Comparison of ENCODE assay signal across 10 cellular contexts in genomic region chr3:115986555-115987207, GRCh38.
DNase-seq lines count a peak whose midpoint lies in the region; ATAC-seq, FAIRE-seq and TF ChIP-seq lines count a peak whose summit lies in the region.
"Had no signal": no experiment of that assay in that cellular context is flagged by ENCODE, and none has a peak within 500 bp of the region (broad histone marks: within the 10 kb centered on the region; RNA-seq: fewer than 3 reads in every experiment).

No MANE protein-coding gene starts in this region.

- H3K4me1 ChIP-seq in GM23338 (ENCODE audit: insufficient read depth): peaks cover 31% of the 10 kb centered on the region
- no peaks in the 10 kb centered on the region for H3K4me1 ChIP-seq in hepatocyte (ENCODE audit: insufficient read depth)

- H3K27ac Mint-ChIP-seq in GM23338: no peak overlapping the region
- no peak overlapping the region for H3K27ac Mint-ChIP-seq in activated CD8-positive, alpha-beta memory T cell treated with anti-CD3 and anti-CD28 coated beads, Interleukin-2, amount 10 ng/mL, durations not matched to agents 7 days and 5 days
- H3K27ac Mint-ChIP-seq: activated CD4-positive, alpha-beta T cell treated with anti-CD3 and anti-CD28 coated beads for 36 hours had no signal

- TF ChIP-seq CTCF in GM23338 (conservative IDR thresholded peaks at IDR 0.05; ENCODE audit: low read depth in 2 of 2) (peak; percentile 72 to 82), hepatocyte (IDR thresholded peaks at IDR 0.05; ENCODE audit: poor library complexity) (peak; percentile 28)

- no peaks in the 10 kb centered on the region for H3K9me3 ChIP-seq in hepatocyte (ENCODE audit: low read depth)

- ATAC-seq in GM23338 (peak; percentile 84), GM21515 (IDR thresholded peaks at IDR 0.05; ENCODE audit: unreplicated experiment) (no peak)
- no peak for ATAC-seq in activated CD8-positive, alpha-beta memory T cell treated with anti-CD3 and anti-CD28 coated beads, Interleukin-2, amount 10 ng/mL, durations not matched to agents 7 days and 5 days
- ATAC-seq: activated CD4-positive, alpha-beta T cell treated with anti-CD3 and anti-CD28 coated beads for 36 hours had no signal

- FAIRE-seq in frontal cortex (lab: Jason Lieb, UNC): no peak
- FAIRE-seq: endothelial cell of umbilical vein had no signal

- no peak overlapping the region for H3K27ac ChIP-seq in GM23338 (ENCODE audit: low read depth)
- H3K27ac ChIP-seq in hepatocyte: no peak overlapping the region

- H4K20me1 ChIP-seq in GM23338 (replicated peaks; ENCODE audit: insufficient read depth) (no peaks in the 10 kb centered on the region), hepatocyte (ENCODE audit: insufficient read depth, poor library complexity, severe bottlenecking) (no peaks in the 10 kb centered on the region)

- peaks cover 41% of the 10 kb centered on the region for H3K4me1 Mint-ChIP-seq in GM23338
- H3K4me1 Mint-ChIP-seq in activated CD8-positive, alpha-beta memory T cell treated with anti-CD3 and anti-CD28 coated beads, Interleukin-2, amount 10 ng/mL, durations not matched to agents 7 days and 5 days: no peaks in the 10 kb centered on the region
- H3K4me1 Mint-ChIP-seq: activated CD4-positive, alpha-beta T cell treated with anti-CD3 and anti-CD28 coated beads for 36 hours had no signal

- H3K79me2 ChIP-seq in GM23338 (replicated peaks; ENCODE audit: insufficient read depth): no peaks in the 10 kb centered on the region
- no peaks in the 10 kb centered on the region for H3K79me2 ChIP-seq in hepatocyte

- CTCF ChIA-PET in activated CD8-positive, alpha-beta memory T cell treated with anti-CD3 and anti-CD28 coated beads, Interleukin-2, amount 10 ng/mL, durations not matched to agents 7 days and 5 days (lab: Charles Lee): no interaction called here

- no peak overlapping the region for H3K4me3 Mint-ChIP-seq in GM23338
- no peak overlapping the region for H3K4me3 Mint-ChIP-seq in activated CD8-positive, alpha-beta memory T cell treated with anti-CD3 and anti-CD28 coated beads, Interleukin-2, amount 10 ng/mL, durations not matched to agents 7 days and 5 days
- H3K4me3 Mint-ChIP-seq: activated CD4-positive, alpha-beta T cell treated with anti-CD3 and anti-CD28 coated beads for 36 hours had no signal

- H3F3A ChIP-seq in GM23338 (replicated peaks; ENCODE audit: low read depth): no peaks in the 10 kb centered on the region

- peaks cover 1% of the 10 kb centered on the region for H3K27me3 Mint-ChIP-seq in GM23338 (ENCODE audit: insufficient read depth, low read depth, poor library complexity)
- H3K27me3 Mint-ChIP-seq in activated CD8-positive, alpha-beta memory T cell treated with anti-CD3 and anti-CD28 coated beads, Interleukin-2, amount 10 ng/mL, durations not matched to agents 7 days and 5 days: peaks cover 3% of the 10 kb centered on the region

- H2AFZ ChIP-seq in GM23338 (peak overlapping the region; percentile 5; the same call in 1 of the 2 replicates), hepatocyte (no peak overlapping the region)

- H3K36me3 ChIP-seq in GM23338 (ENCODE audit: insufficient read depth) (no peaks in the 10 kb centered on the region), hepatocyte (replicated peaks; ENCODE audit: insufficient read depth, low read depth) (no peaks in the 10 kb centered on the region)

- 94% methylated on average over 2 of the region's 2 CpGs for WGBS in hepatocyte (ENCODE audit: low lambda C conversion rate, missing lambda C conversion rate)

- peak; percentile 30 for DNase-seq in COLO829 (ENCODE audit: low spot score)
- DNase-seq in GM23338 (ENCODE audit: low spot score): peak; percentile 80
- peak; percentile 60 for DNase-seq in RKO (ENCODE audit: low spot score)
- DNase-seq in hepatocyte (ENCODE audit: low spot score): peak; percentile 32
- DNase-seq in stimulated activated CD4-positive, alpha-beta T cell treated with anti-CD3 and anti-CD28 coated beads, Interleukin-4, amount 100 ng/mL, for 24 hours: no peak
- DNase-seq in frontal cortex (ENCODE audit: low spot score in 2 of 2): no peak
- no peak for DNase-seq in activated CD8-positive, alpha-beta memory T cell treated with anti-CD3 and anti-CD28 coated beads, Interleukin-2, amount 10 ng/mL, durations not matched to agents 7 days and 5 days
- DNase-seq: activated CD4-positive, alpha-beta T cell treated with anti-CD3 and anti-CD28 coated beads for 36 hours had no signal

- H3K9me2 ChIP-seq in GM23338 (ENCODE audit: insufficient read depth) (no peaks in the 10 kb centered on the region), hepatocyte (replicated peaks; ENCODE audit: insufficient read depth) (no peaks in the 10 kb centered on the region)

- no peaks in the 10 kb centered on the region for H3K36me3 Mint-ChIP-seq in GM23338 (ENCODE audit: low read depth)
- H3K36me3 Mint-ChIP-seq in activated CD8-positive, alpha-beta memory T cell treated with anti-CD3 and anti-CD28 coated beads, Interleukin-2, amount 10 ng/mL, durations not matched to agents 7 days and 5 days: no peaks in the 10 kb centered on the region

- peak overlapping the region; percentile 22 for H3K4me2 ChIP-seq in GM23338
- H3K4me2 ChIP-seq in hepatocyte: no peak overlapping the region

- H3K27me3 ChIP-seq in GM23338 (ENCODE audit: insufficient read depth) (no peaks in the 10 kb centered on the region), hepatocyte (no peaks in the 10 kb centered on the region)

- no peaks in the 10 kb centered on the region for H3K9me3 Mint-ChIP-seq in GM23338
- no peaks in the 10 kb centered on the region for H3K9me3 Mint-ChIP-seq in activated CD8-positive, alpha-beta memory T cell treated with anti-CD3 and anti-CD28 coated beads, Interleukin-2, amount 10 ng/mL, durations not matched to agents 7 days and 5 days (ENCODE audit: low read depth)

- H3K4me3 ChIP-seq in GM23338 (no peak overlapping the region), hepatocyte (no peak overlapping the region)

TF ChIP-seq in GM23338, 12 proteins besides CTCF, POLR2A, EP300 and RAD21:
- TF ChIP-seq, protein P1, sequence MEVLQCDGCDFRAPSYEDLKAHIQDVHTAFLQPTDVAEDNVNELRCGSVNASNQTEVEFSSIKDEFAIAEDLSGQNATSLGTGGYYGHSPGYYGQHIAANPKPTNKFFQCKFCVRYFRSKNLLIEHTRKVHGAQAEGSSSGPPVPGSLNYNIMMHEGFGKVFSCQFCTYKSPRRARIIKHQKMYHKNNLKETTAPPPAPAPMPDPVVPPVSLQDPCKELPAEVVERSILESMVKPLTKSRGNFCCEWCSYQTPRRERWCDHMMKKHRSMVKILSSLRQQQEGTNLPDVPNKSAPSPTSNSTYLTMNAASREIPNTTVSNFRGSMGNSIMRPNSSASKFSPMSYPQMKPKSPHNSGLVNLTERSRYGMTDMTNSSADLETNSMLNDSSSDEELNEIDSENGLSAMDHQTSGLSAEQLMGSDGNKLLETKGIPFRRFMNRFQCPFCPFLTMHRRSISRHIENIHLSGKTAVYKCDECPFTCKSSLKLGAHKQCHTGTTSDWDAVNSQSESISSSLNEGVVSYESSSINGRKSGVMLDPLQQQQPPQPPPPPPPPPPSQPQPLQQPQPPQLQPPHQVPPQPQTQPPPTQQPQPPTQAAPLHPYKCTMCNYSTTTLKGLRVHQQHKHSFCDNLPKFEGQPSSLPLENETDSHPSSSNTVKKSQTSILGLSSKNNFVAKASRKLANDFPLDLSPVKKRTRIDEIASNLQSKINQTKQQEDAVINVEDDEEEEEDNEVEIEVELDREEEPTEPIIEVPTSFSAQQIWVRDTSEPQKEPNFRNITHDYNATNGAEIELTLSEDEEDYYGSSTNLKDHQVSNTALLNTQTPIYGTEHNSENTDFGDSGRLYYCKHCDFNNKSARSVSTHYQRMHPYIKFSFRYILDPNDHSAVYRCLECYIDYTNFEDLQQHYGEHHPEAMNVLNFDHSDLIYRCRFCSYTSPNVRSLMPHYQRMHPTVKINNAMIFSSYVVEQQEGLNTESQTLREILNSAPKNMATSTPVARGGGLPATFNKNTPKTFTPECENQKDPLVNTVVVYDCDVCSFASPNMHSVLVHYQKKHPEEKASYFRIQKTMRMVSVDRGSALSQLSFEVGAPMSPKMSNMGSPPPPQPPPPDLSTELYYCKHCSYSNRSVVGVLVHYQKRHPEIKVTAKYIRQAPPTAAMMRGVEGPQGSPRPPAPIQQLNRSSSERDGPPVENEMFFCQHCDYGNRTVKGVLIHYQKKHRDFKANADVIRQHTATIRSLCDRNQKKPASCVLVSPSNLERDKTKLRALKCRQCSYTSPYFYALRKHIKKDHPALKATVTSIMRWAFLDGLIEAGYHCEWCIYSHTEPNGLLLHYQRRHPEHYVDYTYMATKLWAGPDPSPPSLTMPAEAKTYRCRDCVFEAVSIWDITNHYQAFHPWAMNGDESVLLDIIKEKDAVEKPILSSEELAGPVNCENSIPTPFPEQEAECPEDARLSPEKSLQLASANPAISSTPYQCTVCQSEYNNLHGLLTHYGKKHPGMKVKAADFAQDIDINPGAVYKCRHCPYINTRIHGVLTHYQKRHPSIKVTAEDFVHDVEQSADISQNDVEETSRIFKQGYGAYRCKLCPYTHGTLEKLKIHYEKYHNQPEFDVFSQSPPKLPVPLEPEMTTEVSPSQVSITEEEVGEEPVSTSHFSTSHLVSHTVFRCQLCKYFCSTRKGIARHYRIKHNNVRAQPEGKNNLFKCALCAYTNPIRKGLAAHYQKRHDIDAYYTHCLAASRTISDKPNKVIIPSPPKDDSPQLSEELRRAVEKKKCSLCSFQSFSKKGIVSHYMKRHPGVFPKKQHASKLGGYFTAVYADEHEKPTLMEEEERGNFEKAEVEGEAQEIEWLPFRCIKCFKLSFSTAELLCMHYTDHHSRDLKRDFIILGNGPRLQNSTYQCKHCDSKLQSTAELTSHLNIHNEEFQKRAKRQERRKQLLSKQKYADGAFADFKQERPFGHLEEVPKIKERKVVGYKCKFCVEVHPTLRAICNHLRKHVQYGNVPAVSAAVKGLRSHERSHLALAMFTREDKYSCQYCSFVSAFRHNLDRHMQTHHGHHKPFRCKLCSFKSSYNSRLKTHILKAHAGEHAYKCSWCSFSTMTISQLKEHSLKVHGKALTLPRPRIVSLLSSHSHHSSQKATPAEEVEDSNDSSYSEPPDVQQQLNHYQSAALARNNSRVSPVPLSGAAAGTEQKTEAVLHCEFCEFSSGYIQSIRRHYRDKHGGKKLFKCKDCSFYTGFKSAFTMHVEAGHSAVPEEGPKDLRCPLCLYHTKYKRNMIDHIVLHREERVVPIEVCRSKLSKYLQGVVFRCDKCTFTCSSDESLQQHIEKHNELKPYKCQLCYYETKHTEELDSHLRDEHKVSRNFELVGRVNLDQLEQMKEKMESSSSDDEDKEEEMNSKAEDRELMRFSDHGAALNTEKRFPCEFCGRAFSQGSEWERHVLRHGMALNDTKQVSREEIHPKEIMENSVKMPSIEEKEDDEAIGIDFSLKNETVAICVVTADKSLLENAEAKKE (CRISPR knock-in tag; IDR thresholded peaks at IDR 0.05): no peak
TF ChIP-seq in GM23338: peak in this region for 0.

Comparison
In these comparisons a context has a peak if more than half of its experiments do, and no peak if none do; other contexts are left out.
1. DNase-seq: peak in COLO829 (single experiment), GM23338 (single experiment), RKO (single experiment) and hepatocyte (single experiment); none in stimulated activated CD4-positive, alpha-beta T cell treated with anti-CD3 and anti-CD28 coated beads, Interleukin-4, amount 100 ng/mL, for 24 hours (single experiment), frontal cortex (0 of 2) and activated CD8-positive, alpha-beta memory T cell treated with anti-CD3 and anti-CD28 coated beads, Interleukin-2, amount 10 ng/mL, durations not matched to agents 7 days and 5 days (single experiment).